Comparison of ENCODE assay signal across 1 cellular context in genomic region chr9:132293145-132293721, GRCh38.
TF ChIP-seq lines count a peak whose summit lies in the region.

No MANE protein-coding gene starts in this region.

TF ChIP-seq in HepG2, 621 proteins besides CTCF, POLR2A, EP300 and RAD21:
- peak; percentile 72 for TF ChIP-seq ZNF770 (CRISPR knock-in tag; IDR thresholded peaks at IDR 0.05)
- TF ChIP-seq ZNF317 (CRISPR knock-in tag; IDR thresholded peaks at IDR 0.05), result no peak
